In genomic region chr3:51391075-51391565, GRCh38 we compare ENCODE assay signal across 1 cellular context.
TF ChIP-seq lines count a peak whose summit lies in the region.

Gene RBM15B (plus strand): TSS chr3:51391285. CDS start chr3:51391400, 115 bp downstream.

TF ChIP-seq in HepG2, 621 proteins besides CTCF, POLR2A, EP300 and RAD21 (continued from another document and continues in another):
- TF ChIP-seq, protein P1, sequence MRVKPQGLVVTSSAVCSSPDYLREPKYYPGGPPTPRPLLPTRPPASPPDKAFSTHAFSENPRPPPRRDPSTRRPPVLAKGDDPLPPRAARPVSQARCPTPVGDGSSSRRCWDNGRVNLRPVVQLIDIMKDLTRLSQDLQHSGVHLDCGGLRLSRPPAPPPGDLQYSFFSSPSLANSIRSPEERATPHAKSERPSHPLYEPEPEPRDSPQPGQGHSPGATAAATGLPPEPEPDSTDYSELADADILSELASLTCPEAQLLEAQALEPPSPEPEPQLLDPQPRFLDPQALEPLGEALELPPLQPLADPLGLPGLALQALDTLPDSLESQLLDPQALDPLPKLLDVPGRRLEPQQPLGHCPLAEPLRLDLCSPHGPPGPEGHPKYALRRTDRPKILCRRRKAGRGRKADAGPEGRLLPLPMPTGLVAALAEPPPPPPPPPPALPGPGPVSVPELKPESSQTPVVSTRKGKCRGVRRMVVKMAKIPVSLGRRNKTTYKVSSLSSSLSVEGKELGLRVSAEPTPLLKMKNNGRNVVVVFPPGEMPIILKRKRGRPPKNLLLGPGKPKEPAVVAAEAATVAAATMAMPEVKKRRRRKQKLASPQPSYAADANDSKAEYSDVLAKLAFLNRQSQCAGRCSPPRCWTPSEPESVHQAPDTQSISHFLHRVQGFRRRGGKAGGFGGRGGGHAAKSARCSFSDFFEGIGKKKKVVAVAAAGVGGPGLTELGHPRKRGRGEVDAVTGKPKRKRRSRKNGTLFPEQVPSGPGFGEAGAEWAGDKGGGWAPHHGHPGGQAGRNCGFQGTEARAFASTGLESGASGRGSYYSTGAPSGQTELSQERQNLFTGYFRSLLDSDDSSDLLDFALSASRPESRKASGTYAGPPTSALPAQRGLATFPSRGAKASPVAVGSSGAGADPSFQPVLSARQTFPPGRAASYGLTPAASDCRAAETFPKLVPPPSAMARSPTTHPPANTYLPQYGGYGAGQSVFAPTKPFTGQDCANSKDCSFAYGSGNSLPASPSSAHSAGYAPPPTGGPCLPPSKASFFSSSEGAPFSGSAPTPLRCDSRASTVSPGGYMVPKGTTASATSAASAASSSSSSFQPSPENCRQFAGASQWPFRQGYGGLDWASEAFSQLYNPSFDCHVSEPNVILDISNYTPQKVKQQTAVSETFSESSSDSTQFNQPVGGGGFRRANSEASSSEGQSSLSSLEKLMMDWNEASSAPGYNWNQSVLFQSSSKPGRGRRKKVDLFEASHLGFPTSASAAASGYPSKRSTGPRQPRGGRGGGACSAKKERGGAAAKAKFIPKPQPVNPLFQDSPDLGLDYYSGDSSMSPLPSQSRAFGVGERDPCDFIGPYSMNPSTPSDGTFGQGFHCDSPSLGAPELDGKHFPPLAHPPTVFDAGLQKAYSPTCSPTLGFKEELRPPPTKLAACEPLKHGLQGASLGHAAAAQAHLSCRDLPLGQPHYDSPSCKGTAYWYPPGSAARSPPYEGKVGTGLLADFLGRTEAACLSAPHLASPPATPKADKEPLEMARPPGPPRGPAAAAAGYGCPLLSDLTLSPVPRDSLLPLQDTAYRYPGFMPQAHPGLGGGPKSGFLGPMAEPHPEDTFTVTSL (CRISPR knock-in tag; IDR thresholded peaks at IDR 0.05; ENCODE audit: borderline replicate concordance), result no peak
- TF ChIP-seq ZNF143 (CRISPR knock-in tag; IDR thresholded peaks at IDR 0.05) (peak; percentile 56; the same call in 1 of the 2 replicates), ZHX1 (CRISPR knock-in tag; IDR thresholded peaks at IDR 0.05; ENCODE audit: low read depth) (peak; percentile 72), SMAD3 (CRISPR knock-in tag; IDR thresholded peaks at IDR 0.05) (no peak), ZEB1 (IDR thresholded peaks at IDR 0.05; ENCODE audit: insufficient replicate concordance, low read depth) (no peak), REPIN1 (CRISPR knock-in tag; IDR thresholded peaks at IDR 0.05; ENCODE audit: borderline replicate concordance, low read depth) (peak; percentile 90), ZNF563 (CRISPR knock-in tag; IDR thresholded peaks at IDR 0.05) (peak; percentile 78; the same call in 1 of the 2 replicates), ZMYM3 (CRISPR knock-in tag; IDR thresholded peaks at IDR 0.05) (peak; percentile 43; the same call in 1 of the 2 replicates), ARID3A (IDR thresholded peaks at IDR 0.05; ENCODE audit: low read depth, low read length) (no peak), SNAPC2 (CRISPR knock-in tag; IDR thresholded peaks at IDR 0.05) (peak; percentile 72), ZNF543 (CRISPR knock-in tag; IDR thresholded peaks at IDR 0.05) (0 out of 2 replicates have a peak, but pooled peaks have one; percentile 59), CBFB (CRISPR knock-in tag; IDR thresholded peaks at IDR 0.05) (no peak), ZNF619 (CRISPR knock-in tag; IDR thresholded peaks at IDR 0.05) (0 out of 2 replicates have a peak, but pooled peaks have one; percentile 4), JUND (CRISPR knock-in tag; IDR thresholded peaks at IDR 0.05) (peak; percentile 53; the same call in 1 of the 2 replicates), PATZ1 (CRISPR knock-in tag; IDR thresholded peaks at IDR 0.05) (peak; percentile 36), ZNF552 (CRISPR knock-in tag; IDR thresholded peaks at IDR 0.05; ENCODE audit: borderline replicate concordance) (no peak), ADNP (CRISPR knock-in tag; IDR thresholded peaks at IDR 0.05) (no peak), HIVEP1 (CRISPR knock-in tag; IDR thresholded peaks at IDR 0.05) (no peak), ZBTB14 (CRISPR knock-in tag; IDR thresholded peaks at IDR 0.05) (no peak), GATAD2A (CRISPR knock-in tag; IDR thresholded peaks at IDR 0.05) (peak; percentile 54; the same call in 1 of the 2 replicates), DPF2 (CRISPR knock-in tag; IDR thresholded peaks at IDR 0.05; ENCODE audit: borderline replicate concordance, low read depth) (no peak), SALL2 (CRISPR knock-in tag; IDR thresholded peaks at IDR 0.05) (peak; percentile 63; the same call in 1 of the 2 replicates), TOPORS (CRISPR knock-in tag; IDR thresholded peaks at IDR 0.05) (peak; percentile 81; the same call in 1 of the 2 replicates), ZFAT (CRISPR knock-in tag; conservative IDR thresholded peaks at IDR 0.05) (no peak), ZNF326 (CRISPR knock-in tag; IDR thresholded peaks at IDR 0.05; ENCODE audit: borderline replicate concordance) (no peak), ZNF441 (CRISPR knock-in tag; IDR thresholded peaks at IDR 0.05; ENCODE audit: borderline replicate concordance) (peak; percentile 42; the same call in 1 of the 2 replicates), IRX3 (CRISPR knock-in tag; IDR thresholded peaks at IDR 0.05; ENCODE audit: borderline replicate concordance, low read depth) (0 out of 2 replicates have a peak, but pooled peaks have one; percentile 33), TFDP1 (CRISPR knock-in tag; IDR thresholded peaks at IDR 0.05; ENCODE audit: borderline replicate concordance) (peak; percentile 71; the same call in 1 of the 2 replicates), ZNF329 (CRISPR knock-in tag; IDR thresholded peaks at IDR 0.05; ENCODE audit: low read depth) (no peak; the same call in 1 of the 2 replicates), MIER2 (CRISPR knock-in tag; IDR thresholded peaks at IDR 0.05) (peak; percentile 36; the same call in 1 of the 2 replicates), ZNF724P (CRISPR knock-in tag; IDR thresholded peaks at IDR 0.05; ENCODE audit: borderline replicate concordance) (0 out of 2 replicates have a peak, but pooled peaks have one; percentile 63), ZNF160 (CRISPR knock-in tag; IDR thresholded peaks at IDR 0.05) (no peak), CCDC6 (CRISPR knock-in tag; IDR thresholded peaks at IDR 0.05) (peak; percentile 87), JARID2 (CRISPR knock-in tag; IDR thresholded peaks at IDR 0.05; ENCODE audit: insufficient replicate concordance) (peak; percentile 14)
- TF ChIP-seq, protein P2, sequence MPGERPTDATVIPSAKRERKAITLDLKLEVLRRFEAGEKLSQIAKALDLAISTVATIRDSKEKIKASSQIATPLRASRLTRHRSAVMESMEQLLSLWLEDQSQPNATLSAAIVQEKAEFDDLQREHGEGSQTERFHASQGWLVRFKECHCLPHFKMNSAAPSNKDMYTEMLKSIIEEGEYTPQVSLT (CRISPR knock-in tag; IDR thresholded peaks at IDR 0.05; ENCODE audit: borderline replicate concordance, low read depth), result no peak
- TF ChIP-seq, protein P3, sequence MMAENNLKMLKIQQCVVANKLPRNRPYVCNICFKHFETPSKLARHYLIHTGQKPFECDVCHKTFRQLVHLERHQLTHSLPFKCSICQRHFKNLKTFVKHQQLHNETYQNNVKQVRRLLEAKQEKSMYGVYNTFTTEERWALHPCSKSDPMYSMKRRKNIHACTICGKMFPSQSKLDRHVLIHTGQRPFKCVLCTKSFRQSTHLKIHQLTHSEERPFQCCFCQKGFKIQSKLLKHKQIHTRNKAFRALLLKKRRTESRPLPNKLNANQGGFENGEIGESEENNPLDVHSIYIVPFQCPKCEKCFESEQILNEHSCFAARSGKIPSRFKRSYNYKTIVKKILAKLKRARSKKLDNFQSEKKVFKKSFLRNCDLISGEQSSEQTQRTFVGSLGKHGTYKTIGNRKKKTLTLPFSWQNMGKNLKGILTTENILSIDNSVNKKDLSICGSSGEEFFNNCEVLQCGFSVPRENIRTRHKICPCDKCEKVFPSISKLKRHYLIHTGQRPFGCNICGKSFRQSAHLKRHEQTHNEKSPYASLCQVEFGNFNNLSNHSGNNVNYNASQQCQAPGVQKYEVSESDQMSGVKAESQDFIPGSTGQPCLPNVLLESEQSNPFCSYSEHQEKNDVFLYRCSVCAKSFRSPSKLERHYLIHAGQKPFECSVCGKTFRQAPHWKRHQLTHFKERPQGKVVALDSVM (CRISPR knock-in tag; IDR thresholded peaks at IDR 0.05), result peak; percentile 40; the same call in 1 of the 2 replicates
